In genomic region chr5:126449751-126450271, GRCh38 we compare ENCODE assay signal across 9 cellular contexts. TPM values are rescaled to one million over a fixed set of nuclear protein-coding genes. Genes with fewer than 3 reads are reported as not detected.
DNase-seq lines count a peak whose midpoint lies in the region; ATAC-seq and TF ChIP-seq lines count a peak whose summit lies in the region.
"Had no signal": no experiment of that assay in that cellular context is flagged by ENCODE, and none has a peak within 500 bp of the region (broad histone marks: within the 10 kb centered on the region; RNA-seq: fewer than 3 reads in every experiment).

No MANE protein-coding gene starts in this region.

- TF ChIP-seq EP300 in transverse colon (IDR thresholded peaks at IDR 0.05; ENCODE audit: low read depth), result no peak

- H3K9ac ChIP-seq in neural progenitor cell, result no peak overlapping the region

- H3K4me1 ChIP-seq in neural progenitor cell (no peaks in the 10 kb centered on the region), transverse colon (peaks cover 18 to 72% (median 38%) of the 10 kb centered on the region in 4 donors)
- H3K4me1 ChIP-seq: A549 had no signal

- TF ChIP-seq POLR2A in transverse colon (IDR thresholded peaks at IDR 0.05), result peak; percentile 42

- H3K79me2 ChIP-seq in neural progenitor cell (ENCODE audit: low read depth), result no peaks in the 10 kb centered on the region

- peak overlapping the region; percentile 100 for H3K27ac Mint-ChIP-seq in activated CD4-positive, alpha-beta T cell treated with anti-CD3 and anti-CD28 coated beads for 36 hours
- peak overlapping the region; percentile 36 for H3K27ac Mint-ChIP-seq in neural progenitor cell
- H3K27ac Mint-ChIP-seq in Calu3 (ENCODE audit: unreplicated experiment), result no peak overlapping the region

- TF ChIP-seq CTCF in dorsolateral prefrontal cortex (IDR thresholded peaks at IDR 0.05 in 54 of 56, conservative IDR thresholded peaks at IDR 0.05 in 2 of 56; ENCODE audit: low read depth in 1 of 56, partially characterized antibody in 56 of 56), result peak in 1 of 56 donors; percentile 7
- no peak for TF ChIP-seq CTCF in neural progenitor cell (IDR thresholded peaks at IDR 0.05)
- TF ChIP-seq CTCF in transverse colon (IDR thresholded peaks at IDR 0.05), result no peak
- no peak for TF ChIP-seq CTCF in Calu3 (IDR thresholded peaks at IDR 0.05; ENCODE audit: unreplicated experiment)

- no peak overlapping the region for H3K4me2 ChIP-seq in neural progenitor cell
- H3K4me2 ChIP-seq: A549 had no signal

- H3K27me3 ChIP-seq in dorsolateral prefrontal cortex, result no peaks in the 10 kb centered on the region
- H3K27me3 ChIP-seq in neural progenitor cell, result no peaks in the 10 kb centered on the region
- H3K27me3 ChIP-seq in transverse colon, result no peaks in the 10 kb centered on the region

- no TSS peak for BruUV-seq in Calu3 (replicated peaks; lab: Mats Ljungman, UMichigan)

- H3K36me3 Mint-ChIP-seq in activated CD4-positive, alpha-beta T cell treated with anti-CD3 and anti-CD28 coated beads for 36 hours (ENCODE audit: low read depth), result peaks cover 24% of the 10 kb centered on the region
- H3K36me3 Mint-ChIP-seq in neural progenitor cell, result no peaks in the 10 kb centered on the region
- H3K36me3 Mint-ChIP-seq in Calu3 (ENCODE audit: insufficient read depth, unreplicated experiment), result no peaks in the 10 kb centered on the region

- no peaks in the 10 kb centered on the region for H3K9me3 Mint-ChIP-seq in activated CD4-positive, alpha-beta T cell treated with anti-CD3 and anti-CD28 coated beads for 36 hours (ENCODE audit: low read depth)
- H3K9me3 Mint-ChIP-seq in neural progenitor cell, result peaks cover 2% of the 10 kb centered on the region
- no peaks in the 10 kb centered on the region for H3K9me3 Mint-ChIP-seq in Calu3 (ENCODE audit: low read depth, unreplicated experiment)

- CTCF ChIA-PET in activated CD4-positive, alpha-beta T cell treated with anti-CD3 and anti-CD28 coated beads for 36 hours (lab: Charles Lee), result interaction anchor here (0.6 to 1.6 kb wide), 6 partner anchors 9 to 50 kb away, joined by 3 to 7 read pairs (median 3); partner anchors contain the start of gene GRAMD2B
- CTCF ChIA-PET in Calu3 (lab: Charles Lee), result no interaction called here

- WGBS in transverse colon (ENCODE audit: low coverage in 1 of 2), 2 donors, result 22 to 24% methylated on average over 7 to 8 of the region's 8 CpGs

- H3K27ac ChIP-seq in dorsolateral prefrontal cortex, result peak overlapping the region; percentile 19 to 98 (median 90)
- H3K27ac ChIP-seq in neural progenitor cell, result no peak overlapping the region
- H3K27ac ChIP-seq in transverse colon, result peak overlapping the region; percentile 55 to 76 (median 65)
- H3K27ac ChIP-seq: A549 had no signal

- peak; percentile 85 for ATAC-seq in HG03432 (IDR thresholded peaks at IDR 0.05; ENCODE audit: unreplicated experiment)
- ATAC-seq in activated CD4-positive, alpha-beta T cell treated with anti-CD3 and anti-CD28 coated beads for 36 hours, result peak; percentile 86

- no peaks in the 10 kb centered on the region for H3K36me3 ChIP-seq in neural progenitor cell
- H3K36me3 ChIP-seq in transverse colon, result no peaks in the 10 kb centered on the region

- no peak overlapping the region for H2AFZ ChIP-seq in neural progenitor cell (replicated peaks)

- H3K4me3 Mint-ChIP-seq in activated CD4-positive, alpha-beta T cell treated with anti-CD3 and anti-CD28 coated beads for 36 hours, result peak overlapping the region; percentile 79
- H3K4me3 Mint-ChIP-seq in neural progenitor cell (no peak overlapping the region), Calu3 (ENCODE audit: low read depth, unreplicated experiment) (no peak overlapping the region)

- no peaks in the 10 kb centered on the region for H3F3A ChIP-seq in neural progenitor cell (ENCODE audit: low read depth)

- H3K27me3 Mint-ChIP-seq in activated CD4-positive, alpha-beta T cell treated with anti-CD3 and anti-CD28 coated beads for 36 hours, result no peaks in the 10 kb centered on the region
- H3K27me3 Mint-ChIP-seq in neural progenitor cell (ENCODE audit: insufficient read depth, low read depth), result peaks cover under 1% of the 10 kb centered on the region
- no peaks in the 10 kb centered on the region for H3K27me3 Mint-ChIP-seq in Calu3 (ENCODE audit: unreplicated experiment)

- H3K4me3 ChIP-seq in dorsolateral prefrontal cortex (peak overlapping the region in 26 of 59 donors; percentile 1 to 39 (median 12)), neural progenitor cell (no peak overlapping the region), transverse colon (no peak overlapping the region)
- H3K4me3 ChIP-seq: A549 had no signal

- H3K4me1 Mint-ChIP-seq in activated CD4-positive, alpha-beta T cell treated with anti-CD3 and anti-CD28 coated beads for 36 hours, result peaks cover 82% of the 10 kb centered on the region
- peaks cover 12% of the 10 kb centered on the region for H3K4me1 Mint-ChIP-seq in neural progenitor cell
- H3K4me1 Mint-ChIP-seq in Calu3 (ENCODE audit: low read depth, unreplicated experiment), result no peaks in the 10 kb centered on the region

- intact Hi-C loops in activated CD4-positive, alpha-beta T cell treated with anti-CD3 and anti-CD28 coated beads for 36 hours (cut with DNase I, micrococcal nuclease), result loop anchor here (1.0 to 10.0 kb wide), 8 partner anchors 23 to 1865 kb away; partner anchors contain the start of genes GRAMD2B (in 2 of the 2) and PHAX (in 1 of the 2)
- intact Hi-C loops in dorsolateral prefrontal cortex (cut with DNase I), result loop anchor here (5.0 to 10.0 kb wide), 2 partner anchors 85 to 147 kb away; partner anchors contain the start of gene ALDH7A1 (in 1 of the 2)
- intact Hi-C loops in transverse colon (cut with DNase I; ENCODE audit: low total_unique reads), result no loop called here
- intact Hi-C loops in Calu3 (cut with micrococcal nuclease; ENCODE audit: unreplicated experiment), result no loop called here

- H3K9me3 ChIP-seq in neural progenitor cell (ENCODE audit: low read depth), result no peaks in the 10 kb centered on the region
- H3K9me3 ChIP-seq in transverse colon, result no peaks in the 10 kb centered on the region
- H3K9me3 ChIP-seq: A549 had no signal

- H4K20me1 ChIP-seq in neural progenitor cell (ENCODE audit: low read depth), result no peaks in the 10 kb centered on the region

- in situ Hi-C loops in transverse colon (cut with MboI; ENCODE audit: low pct_ligation_motif_present in 1 of 4, low pct_unique_long_range_greater_than_20kb in 1 of 4, low sequenced_read_pairs in 3 of 4), result no loop called here

- DNase-seq in NCI-H510A treated with DMSO at 0.1 percent for 48 hours (lab: John Stamatoyannopoulos, UW) (peak; percentile 17), NCI-H510A (lab: John Stamatoyannopoulos, UW) (no peak), dorsolateral prefrontal cortex (no peak), neural progenitor cell (ENCODE audit: low spot score) (no peak), transverse colon (no peak), Calu3 (no peak)
- DNase-seq in activated CD4-positive, alpha-beta T cell treated with anti-CD3 and anti-CD28 coated beads for 36 hours, result peak; percentile 82

- POLR2A ChIA-PET in activated CD4-positive, alpha-beta T cell treated with anti-CD3 and anti-CD28 coated beads for 36 hours (lab: Charles Lee), result interaction anchor here (0.6 to 1.4 kb wide), 6 partner anchors 11 to 1034 kb away, joined by 3 to 11 read pairs (median 3); partner anchors contain the start of gene GRAMD2B

RNA-seq across cellular contexts. Expression of gene GRAMD2B, which starts 26.6 kb away (rescaled TPM):
- total RNA-seq in activated CD4-positive, alpha-beta T cell treated with anti-CD3 and anti-CD28 coated beads for 36 hours, result 10 to 100 TPM in 1 of 2 experiments, 1 to 10 TPM in 1; 9.7 to 13.9 TPM
- total RNA-seq in dorsolateral prefrontal cortex, result 100 to 1,000 TPM in 33 of 120 experiments, 10 to 100 TPM in 87; 39.5 to 205 (median 86.4) TPM
- 8.6 and 11.0 TPM in 2 replicates for total RNA-seq in neural progenitor cell (ENCODE audit: low replicate concordance)
- 100 to 1,000 TPM in 3 of 4 donors, 10 to 100 TPM in 1; 93.9 to 191 (median 161) TPM for total RNA-seq in transverse colon
- total RNA-seq in Calu3 (2022), result 23.0 and 23.3 TPM in 2 replicates

Comparison
In these comparisons a context has a peak if more than half of its experiments do, and no peak if none do; other contexts are left out.
1. DNase-seq: peak in NCI-H510A treated with DMSO at 0.1 percent for 48 hours (single experiment) and activated CD4-positive, alpha-beta T cell treated with anti-CD3 and anti-CD28 coated beads for 36 hours (single experiment); none in NCI-H510A (single experiment), dorsolateral prefrontal cortex (0 of 10), neural progenitor cell (single experiment), transverse colon (single experiment) and Calu3 (single experiment).
2. intact Hi-C loops: an anchor here in activated CD4-positive, alpha-beta T cell treated with anti-CD3 and anti-CD28 coated beads for 36 hours (1.0 to 10.0 kb wide) and dorsolateral prefrontal cortex (5.0 to 10.0 kb wide); none called in transverse colon and Calu3.